ENCODE assay signal across 14 cellular contexts in genomic region chr15:62894322-62895085, GRCh38.
DNase-seq lines count a peak whose midpoint lies in the region; ATAC-seq and TF ChIP-seq lines count a peak whose summit lies in the region.
"Had no signal": no experiment of that assay in that cellular context is flagged by ENCODE, and none has a peak within 500 bp of the region (broad histone marks: within the 10 kb centered on the region; RNA-seq: fewer than 3 reads in every experiment).

No MANE protein-coding gene starts in this region.

- H3K27me3 ChIP-seq in Caco-2 (replicated peaks; ENCODE audit: control insufficient read depth, insufficient read depth, low read length), result no peaks in the 10 kb centered on the region
- H3K27me3 ChIP-seq in muscle layer of colon (ENCODE audit: control insufficient read depth in 1 of 2, insufficient read depth in 2 of 2, low read length in 2 of 2), result no peaks in the 10 kb centered on the region

- H3K4me1 ChIP-seq in Caco-2 (peaks cover 48% of the 10 kb centered on the region), muscle layer of colon (ENCODE audit: insufficient read depth, low read length) (peaks cover 70% of the 10 kb centered on the region)

- H3K36me3 Mint-ChIP-seq in Caco-2 (ENCODE audit: insufficient read depth, unreplicated experiment) (peaks cover 14% of the 10 kb centered on the region), MCF 10A (ENCODE audit: insufficient read depth, unreplicated experiment) (peaks cover 7% of the 10 kb centered on the region)
- H3K36me3 Mint-ChIP-seq: IgD-negative memory B cell had no signal

- H3K9ac ChIP-seq in muscle layer of colon (ENCODE audit: low read length), result no peak overlapping the region

- H3K4me1 Mint-ChIP-seq in Caco-2 (ENCODE audit: low read depth, unreplicated experiment) (peaks cover 41% of the 10 kb centered on the region), MCF 10A (ENCODE audit: insufficient read depth, unreplicated experiment) (peaks cover 54% of the 10 kb centered on the region)
- H3K4me1 Mint-ChIP-seq: IgD-negative memory B cell; stimulated activated naive CD8-positive, alpha-beta T cell treated with anti-CD3 and anti-CD28 coated beads, Interleukin-15, amount 100 ng/mL, for 72 hours had no signal

- no peak overlapping the region for H3K4me3 Mint-ChIP-seq in Caco-2 (ENCODE audit: unreplicated experiment)
- no peak overlapping the region for H3K4me3 Mint-ChIP-seq in MCF 10A (ENCODE audit: unreplicated experiment)
- H3K4me3 Mint-ChIP-seq: activated naive CD4-positive, alpha-beta T cell treated with anti-CD3 and anti-CD28 coated beads for 36 hours; IgD-negative memory B cell; stimulated activated naive CD8-positive, alpha-beta T cell treated with anti-CD3 and anti-CD28 coated beads, Interleukin-15, amount 100 ng/mL, for 72 hours had no signal

- peak overlapping the region; percentile 43 for H3K27ac ChIP-seq in muscle layer of colon (ENCODE audit: low read depth, low read length)

- H3K27ac Mint-ChIP-seq in Caco-2 (ENCODE audit: unreplicated experiment) (peak overlapping the region; percentile 53), MCF 10A (ENCODE audit: low read depth, unreplicated experiment) (peak overlapping the region; percentile 46)
- H3K27ac Mint-ChIP-seq: activated naive CD4-positive, alpha-beta T cell treated with anti-CD3 and anti-CD28 coated beads for 36 hours; IgD-negative memory B cell; stimulated activated naive CD8-positive, alpha-beta T cell treated with anti-CD3 and anti-CD28 coated beads, Interleukin-15, amount 100 ng/mL, for 72 hours had no signal

- no peak for ATAC-seq in GM19467 (IDR thresholded peaks at IDR 0.05; ENCODE audit: unreplicated experiment)
- ATAC-seq in GM18511 (IDR thresholded peaks at IDR 0.05; ENCODE audit: unreplicated experiment), result no peak
- ATAC-seq in HG02623 (IDR thresholded peaks at IDR 0.05; ENCODE audit: unreplicated experiment), result no peak
- ATAC-seq: stimulated activated naive CD8-positive, alpha-beta T cell treated with anti-CD3 and anti-CD28 coated beads, Interleukin-15, amount 100 ng/mL, for 72 hours had no signal

- H3K27me3 Mint-ChIP-seq in Caco-2 (ENCODE audit: insufficient read depth, unreplicated experiment), result no peaks in the 10 kb centered on the region
- H3K27me3 Mint-ChIP-seq in MCF 10A (ENCODE audit: insufficient read depth, unreplicated experiment), result no peaks in the 10 kb centered on the region

- CTCF ChIA-PET in Caco-2 (lab: Charles Lee) (interaction anchor here (0.6 to 1.5 kb wide), 3 partner anchors 23 to 274 kb away, joined by 3 to 5 read pairs (median 3); no protein-coding TSS in a partner anchor), MCF 10A (lab: Yijun Ruan, JAX) (interaction anchor here (0.6 to 3.0 kb wide), 2 partner anchors 153 to 198 kb away, joined by 3 to 11 read pairs; no protein-coding TSS in a partner anchor)

- no peaks in the 10 kb centered on the region for H3K9me3 ChIP-seq in Caco-2
- H3K9me3 ChIP-seq in muscle layer of colon (ENCODE audit: low read length), result no peaks in the 10 kb centered on the region

- TF ChIP-seq CTCF in Caco-2 (IDR thresholded peaks at IDR 0.05; ENCODE audit: insufficient read depth in 1 of 2, low read depth in 1 of 2, low read length in 1 of 2, severe bottlenecking in 1 of 2, unreplicated experiment in 1 of 2) (no peak), MCF 10A (IDR thresholded peaks at IDR 0.05; ENCODE audit: unreplicated experiment) (no peak)

- H3K9me3 Mint-ChIP-seq in Caco-2 (ENCODE audit: unreplicated experiment), result no peaks in the 10 kb centered on the region
- H3K9me3 Mint-ChIP-seq in MCF 10A (ENCODE audit: unreplicated experiment), result no peaks in the 10 kb centered on the region
- H3K9me3 Mint-ChIP-seq: activated naive CD4-positive, alpha-beta T cell treated with anti-CD3 and anti-CD28 coated beads for 36 hours; stimulated activated naive CD8-positive, alpha-beta T cell treated with anti-CD3 and anti-CD28 coated beads, Interleukin-15, amount 100 ng/mL, for 72 hours had no signal

- BruUV-seq in Caco-2 (replicated peaks; lab: Mats Ljungman, UMichigan), result no TSS peak
- BruUV-seq in MCF 10A (replicated peaks; lab: Mats Ljungman, UMichigan), result no TSS peak

- intact Hi-C loops in Caco-2 (cut with micrococcal nuclease; ENCODE audit: unreplicated experiment), result loop anchor here (5.0 kb wide), 1 partner anchor 112 kb away; no protein-coding TSS in a partner anchor
- intact Hi-C loops in MCF 10A (cut with micrococcal nuclease), result loop anchor here (5.0 kb wide), 1 partner anchor 153 kb away; no protein-coding TSS in a partner anchor

- H3K36me3 ChIP-seq in Caco-2 (ENCODE audit: control insufficient read depth, insufficient read depth, low read length) (no peaks in the 10 kb centered on the region), muscle layer of colon (ENCODE audit: insufficient read depth, low read length) (no peaks in the 10 kb centered on the region)

- DNase-seq in Caco-2 (peak in 1 of 2 experiments; percentile 51), HS-27A (ENCODE audit: low read depth) (peak; percentile 59), MCF 10A (ENCODE audit: unreplicated experiment) (no peak), anterior cingulate cortex (lab: John Stamatoyannopoulos, UW) (no peak)
- DNase-seq: activated naive CD4-positive, alpha-beta T cell treated with anti-CD3 and anti-CD28 coated beads for 36 hours; NCI-H187; Right ventricle myocardium superior; stimulated activated naive CD8-positive, alpha-beta T cell treated with anti-CD3 and anti-CD28 coated beads, Interleukin-15, amount 100 ng/mL, for 72 hours had no signal

- POLR2A ChIA-PET in Caco-2 (lab: Charles Lee) (interaction anchor here (0.6 kb wide), 2 partner anchors 10 to 700 kb away, joined by 7 to 10 read pairs; no protein-coding TSS in a partner anchor), MCF 10A (lab: Yijun Ruan, JAX) (interaction anchor here (0.5 to 0.7 kb wide), 3 partner anchors 14 to 141 kb away, joined by 3 to 4 read pairs (median 3); no protein-coding TSS in a partner anchor)

- H3K4me3 ChIP-seq in Caco-2 (ENCODE audit: low read depth, low read length), result no peak overlapping the region
- H3K4me3 ChIP-seq in muscle layer of colon (ENCODE audit: low read depth in 1 of 2, low read length in 2 of 2), result no peak overlapping the region
- H3K4me3 ChIP-seq: coronary artery had no signal
